Comparison of ENCODE assay signal across 29 cellular contexts in the genomic region with DNA sequence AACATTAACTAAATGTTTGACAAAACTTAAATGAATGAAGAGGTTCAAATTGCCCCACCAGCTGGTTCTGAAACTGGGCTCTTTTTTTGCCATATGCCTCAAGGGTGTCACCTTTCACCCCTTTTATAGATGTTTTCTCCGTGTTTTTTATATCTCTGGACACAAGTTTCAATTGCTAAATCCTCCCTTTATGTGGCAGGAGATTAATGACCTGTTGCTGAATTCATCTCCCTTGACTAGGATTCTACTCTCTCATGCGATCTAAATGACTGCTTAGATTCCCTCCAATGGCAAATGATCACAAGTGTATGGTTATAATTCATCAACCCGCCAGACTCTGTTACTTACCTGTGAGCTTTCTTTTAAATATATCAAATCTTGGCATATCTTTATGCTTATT.
"Had no signal": no experiment of that assay in that cellular context is flagged by ENCODE, and none has a peak within 500 bp of the region (broad histone marks: within the 10 kb centered on the region; RNA-seq: fewer than 3 reads in every experiment).

No MANE protein-coding gene starts in this region.

- DNase-seq: natural killer cell; occipital lobe; ovary; posterior cingulate gyrus; psoas muscle; retina; right lobe of liver; sigmoid colon; small intestine; stimulated activated CD4-positive, alpha-beta T cell treated with anti-CD3 and anti-CD28 coated beads, Interleukin-15, amount 100 ng/mL, for 24 hours; stimulated activated CD4-positive, alpha-beta T cell treated with anti-CD3 and anti-CD28 coated beads, Interleukin-2, amount 100 ng/mL, for 24 hours; stimulated activated CD4-positive, alpha-beta T cell treated with anti-CD3 and anti-CD28 coated beads, Interleukin-2, amount 100 ng/mL, for 48 hours; stimulated activated CD4-positive, alpha-beta T cell treated with anti-CD3 and anti-CD28 coated beads, Interleukin-4, amount 100 ng/mL, for 24 hours; stimulated activated naive B cell treated with anti-CD40 and anti-IgM and Interleukin-4, amounts not matched to agents 10 μg/mL and 1 μg/mL and 100 μg/mL, for 72 hours; stimulated activated naive CD4-positive, alpha-beta T cell treated with Interleukin-2 at 50 U/mL for 16 hours; stomach; thyroid gland; trophoblast cell; upper lobe of left lung had no signal

- H3K9me3 Mint-ChIP-seq: neural progenitor cell had no signal

- H3K4me3 ChIP-seq: neural progenitor cell, ovary, psoas muscle, right atrium auricular region, right lobe of liver, sigmoid colon, stomach, thoracic aorta, thyroid gland, tibial nerve, upper lobe of left lung, vagina had no signal

- H3K27ac Mint-ChIP-seq: natural killer cell; nephron; neural progenitor cell; progenitor cell of endocrine pancreas; stimulated activated effector memory CD8-positive, alpha-beta T cell treated with anti-CD3 and anti-CD28 coated beads, Interleukin-12 subunit alpha, Interleukin-12 subunit beta, amount 100 ng/mL, for 72 hours; stimulated activated naive B cell treated with anti-CD40 and anti-IgM and Interleukin-4, amounts not matched to agents 10 μg/mL and 1 μg/mL and 100 μg/mL, for 72 hours; stimulated activated naive CD8-positive, alpha-beta T cell treated with anti-CD3 and anti-CD28 coated beads, Interleukin-15, Interleukin-2, amounts not matched to agents 100 ng/mL and 50 ng/mL, for 24 hours had no signal

- H3K9me3 ChIP-seq: ovary, psoas muscle, right atrium auricular region, right lobe of liver, sigmoid colon, stomach, thoracic aorta, thyroid gland, tibial nerve, upper lobe of left lung, vagina had no signal

- H3K4me3 Mint-ChIP-seq: natural killer cell; nephron; neural progenitor cell; stimulated activated effector memory CD8-positive, alpha-beta T cell treated with anti-CD3 and anti-CD28 coated beads, Interleukin-12 subunit alpha, Interleukin-12 subunit beta, amount 100 ng/mL, for 72 hours; stimulated activated naive B cell treated with anti-CD40 and anti-IgM and Interleukin-4, amounts not matched to agents 10 μg/mL and 1 μg/mL and 100 μg/mL, for 72 hours; stimulated activated naive CD8-positive, alpha-beta T cell treated with anti-CD3 and anti-CD28 coated beads, Interleukin-15, Interleukin-2, amounts not matched to agents 100 ng/mL and 50 ng/mL, for 24 hours had no signal

- H3K36me3 Mint-ChIP-seq: natural killer cell; neural progenitor cell; stimulated activated effector memory CD8-positive, alpha-beta T cell treated with anti-CD3 and anti-CD28 coated beads, Interleukin-12 subunit alpha, Interleukin-12 subunit beta, amount 100 ng/mL, for 72 hours; stimulated activated naive B cell treated with anti-CD40 and anti-IgM and Interleukin-4, amounts not matched to agents 10 μg/mL and 1 μg/mL and 100 μg/mL, for 72 hours had no signal

- H3K27ac ChIP-seq: neural progenitor cell, ovary, parathyroid adenoma, psoas muscle, right atrium auricular region, right lobe of liver, sigmoid colon, stomach, thoracic aorta, thyroid gland, tibial nerve, upper lobe of left lung, vagina had no signal

- H3K36me3 ChIP-seq: neural progenitor cell, ovary, right atrium auricular region, right lobe of liver, sigmoid colon, stomach, thoracic aorta, thyroid gland, tibial nerve, upper lobe of left lung, vagina had no signal

- H3K4me1 ChIP-seq: neural progenitor cell, parathyroid adenoma, psoas muscle, right atrium auricular region, right lobe of liver, sigmoid colon, stomach, thyroid gland, tibial nerve, upper lobe of left lung, vagina had no signal

- H3K27me3 Mint-ChIP-seq: progenitor cell of endocrine pancreas; stimulated activated naive B cell treated with anti-CD40 and anti-IgM and Interleukin-4, amounts not matched to agents 10 μg/mL and 1 μg/mL and 100 μg/mL, for 72 hours; stimulated activated naive CD8-positive, alpha-beta T cell treated with anti-CD3 and anti-CD28 coated beads, Interleukin-15, Interleukin-2, amounts not matched to agents 100 ng/mL and 50 ng/mL, for 24 hours had no signal

- H3K4me1 Mint-ChIP-seq: natural killer cell; nephron; neural progenitor cell; stimulated activated effector memory CD8-positive, alpha-beta T cell treated with anti-CD3 and anti-CD28 coated beads, Interleukin-12 subunit alpha, Interleukin-12 subunit beta, amount 100 ng/mL, for 72 hours; stimulated activated naive B cell treated with anti-CD40 and anti-IgM and Interleukin-4, amounts not matched to agents 10 μg/mL and 1 μg/mL and 100 μg/mL, for 72 hours had no signal
